ENCODE assay signal across 1 cellular context in genomic region chr1:52123622-52124021, GRCh38.
TF ChIP-seq lines count a peak whose summit lies in the region.

No MANE protein-coding gene starts in this region.

TF ChIP-seq in HEK293, 187 proteins besides CTCF, POLR2A, EP300 and RAD21 (continued from another document):
- peak; percentile 74 for TF ChIP-seq ZNF639 (tag by site-specific recombination; IDR thresholded peaks at IDR 0.05)
